In the genomic region with DNA sequence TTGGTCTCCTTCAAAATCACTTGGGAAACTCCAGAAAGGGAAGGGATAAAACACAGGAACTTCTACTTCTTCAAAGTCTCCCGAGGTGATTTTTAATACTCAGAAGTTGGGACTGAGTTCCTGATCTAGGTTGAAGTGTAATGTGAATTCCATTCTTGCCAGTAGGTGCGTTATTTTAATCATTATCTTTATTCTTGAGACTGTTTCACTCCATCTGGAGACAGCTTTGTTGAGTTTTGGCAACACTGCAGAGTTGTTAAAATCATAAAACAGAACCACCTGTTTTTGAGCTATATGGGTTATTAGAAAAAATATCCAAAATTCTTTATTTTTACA, we compare ENCODE assay signal across 12 cellular contexts. TPM values are rescaled to one million over a fixed set of nuclear protein-coding genes. Genes with fewer than 3 reads are reported as not detected.
DNase-seq lines count a peak whose midpoint lies in the region; ATAC-seq, FAIRE-seq and TF ChIP-seq lines count a peak whose summit lies in the region.
"Had no signal": no experiment of that assay in that cellular context is flagged by ENCODE, and none has a peak within 500 bp of the region (broad histone marks: within the 10 kb centered on the region; RNA-seq: fewer than 3 reads in every experiment).

No MANE protein-coding gene starts in this region.

- H4K20me1 ChIP-seq in K562 (replicated peaks; ENCODE audit: control insufficient read depth, insufficient read depth, low read length): no peaks in the 10 kb centered on the region

- WGBS in K562 (ENCODE audit: insufficient coverage, low coverage, missing lambda C conversion rate): 13% methylated on average over 2 of the region's 2 CpGs
- WGBS in mesodermal cell (ENCODE audit: insufficient coverage in 2 of 2), 2 experiments: 100% methylated on average over 1 of the region's 2 CpGs; no CpG with 5 or more reads in 1 of the 2 experiments
- WGBS in pancreas, 2 donors: 15 to 26% methylated on average over 2 of the region's 2 CpGs

- peak overlapping the region; percentile 61 for H3K27ac Mint-ChIP-seq in type B pancreatic cell
- H3K27ac Mint-ChIP-seq: stimulated activated naive CD8-positive, alpha-beta T cell treated with anti-CD3 and anti-CD28 coated beads, Interleukin-15, amount 100 ng/mL, for 72 hours had no signal

- peak overlapping the region; percentile 54 for H2AFZ ChIP-seq in K562 (ENCODE audit: low read depth, low read length)

- H3K36me3 ChIP-seq in K562 (ENCODE audit: control insufficient read depth, insufficient read depth, low read length): no peaks in the 10 kb centered on the region
- H3K36me3 ChIP-seq in mesodermal cell (ENCODE audit: control insufficient read depth, insufficient read depth, low read length): no peaks in the 10 kb centered on the region
- no peaks in the 10 kb centered on the region for H3K36me3 ChIP-seq in pancreas

- no peak overlapping the region for H3K4me3 ChIP-seq in K562
- no peak overlapping the region for H3K4me3 ChIP-seq in mesodermal cell (ENCODE audit: extremely low read depth, insufficient read depth, low read length, poor library complexity, severe bottlenecking)
- no peak overlapping the region for H3K4me3 ChIP-seq in pancreas
- H3K4me3 ChIP-seq: lung had no signal

- BruUV-seq in K562 (replicated peaks; lab: Mats Ljungman, UMichigan): no TSS peak

- H3K4me1 ChIP-seq in K562 (replicated peaks in 1 of 2; ENCODE audit: control insufficient read depth in 2 of 2, insufficient read depth in 2 of 2, low read length in 2 of 2) (peaks cover 7 to 21% of the 10 kb centered on the region in 2 experiments; a peak in 4 of 5 replicates), mesodermal cell (ENCODE audit: control insufficient read depth, insufficient read depth, low read length, poor library complexity, severe bottlenecking) (peaks cover 18% of the 10 kb centered on the region), pancreas (peaks cover 24 to 50% (median 34%) of the 10 kb centered on the region in 3 donors)

- no peak overlapping the region for H3K4me3 Mint-ChIP-seq in type B pancreatic cell

- no peak overlapping the region for H3K9ac ChIP-seq in K562 (ENCODE audit: insufficient read depth in 1 of 2, low read depth in 2 of 2, low read length in 2 of 2)

- no peak for FAIRE-seq in K562 (lab: Jason Lieb, UNC)
- FAIRE-seq in pancreas (lab: Jason Lieb, UNC): no peak
- FAIRE-seq: A204.1 had no signal

- no peak for TF ChIP-seq POLR2A in K562 (conservative IDR thresholded peaks at IDR 0.05)

- H3K9me3 Mint-ChIP-seq in type B pancreatic cell: no peaks in the 10 kb centered on the region
- H3K9me3 Mint-ChIP-seq: stimulated activated naive CD8-positive, alpha-beta T cell treated with anti-CD3 and anti-CD28 coated beads, Interleukin-15, amount 100 ng/mL, for 72 hours had no signal

- H3K79me2 ChIP-seq in K562 (ENCODE audit: control insufficient read depth, insufficient read depth, low read length): no peaks in the 10 kb centered on the region

- no peaks in the 10 kb centered on the region for H3K9me3 ChIP-seq in K562 (replicated peaks; ENCODE audit: control insufficient read depth, insufficient read depth, low read depth, low read length)
- no peaks in the 10 kb centered on the region for H3K9me3 ChIP-seq in mesodermal cell (ENCODE audit: control insufficient read depth, low read length)
- H3K9me3 ChIP-seq in pancreas: no peaks in the 10 kb centered on the region

- H3K4me2 ChIP-seq in K562 (ENCODE audit: insufficient read depth, low read length): peak overlapping the region; percentile 28; the same call in 1 of the 2 replicates

- intact Hi-C loops in K562 (cut with micrococcal nuclease) (no loop called here), pancreas (cut with DNase I) (no loop called here)

- H3K9me1 ChIP-seq in K562 (ENCODE audit: control insufficient read depth, insufficient read depth, low read length): peaks cover 1% of the 10 kb centered on the region

- in situ Hi-C loops in K562 (cut with MboI): no loop called here

- TF ChIP-seq RAD21 in K562 (CRISPR knock-in tag; conservative IDR thresholded peaks at IDR 0.05 in 1 of 2, IDR thresholded peaks at IDR 0.05 in 1 of 2): no peak

- POLR2A ChIA-PET in K562 (lab: Yijun Ruan, JAX): interaction anchor here (0.7 to 1.2 kb wide), 3 partner anchors 12 to 24 kb away, joined by 3 to 6 read pairs (median 3); no protein-coding TSS in a partner anchor

- H3K4me1 Mint-ChIP-seq in type B pancreatic cell (ENCODE audit: unreplicated experiment): peaks cover 41% of the 10 kb centered on the region

- DNase-seq in DMS53 treated with DMSO at 0.1 percent for 48 hours (lab: John Stamatoyannopoulos, UW; ENCODE audit: unreplicated experiment) (peak; percentile 44), DMS53 (lab: John Stamatoyannopoulos, UW) (no peak), K562 (ENCODE audit: extremely low read depth in 1 of 4, low spot score in 3 of 4) (no peak), type B pancreatic cell (ENCODE audit: extremely low spot score, unreplicated experiment) (no peak), NCI-H510A treated with DMSO at 0.1 percent for 48 hours (lab: John Stamatoyannopoulos, UW) (no peak), NCI-H82 (lab: John Stamatoyannopoulos, UW) (no peak), pancreas (no peak)
- DNase-seq: activated T-cell treated with anti-CD3 and anti-CD28 coated beads, Interleukin-2, amount 50 U/mL, for 1 hour; stimulated activated naive CD8-positive, alpha-beta T cell treated with anti-CD3 and anti-CD28 coated beads, Interleukin-15, amount 100 ng/mL, for 72 hours had no signal

- TF ChIP-seq CTCF in K562 (IDR thresholded peaks at IDR 0.05 in 2 of 3, conservative IDR thresholded peaks at IDR 0.05 in 1 of 3; ENCODE audit: insufficient read depth in 2 of 3, low read depth in 1 of 3, low read length in 3 of 3): no peak
- no peak for TF ChIP-seq CTCF in type B pancreatic cell (conservative IDR thresholded peaks at IDR 0.05)
- no peak for TF ChIP-seq CTCF in pancreas (IDR thresholded peaks at IDR 0.05)

- H3K27me3 Mint-ChIP-seq in type B pancreatic cell: no peaks in the 10 kb centered on the region
- H3K27me3 Mint-ChIP-seq: stimulated activated naive CD8-positive, alpha-beta T cell treated with anti-CD3 and anti-CD28 coated beads, Interleukin-15, amount 100 ng/mL, for 72 hours had no signal

- H3K36me3 Mint-ChIP-seq in type B pancreatic cell: peaks cover 6% of the 10 kb centered on the region

- CTCF ChIA-PET in K562 (lab: Yijun Ruan, JAX; ENCODE audit: low intra/inter-chr PET ratio): no interaction called here

- H3K27me3 ChIP-seq in K562 (ENCODE audit: control insufficient read depth in 2 of 2, insufficient read depth in 2 of 2, low read length in 2 of 2) (no peaks in the 10 kb centered on the region), pancreas (no peaks in the 10 kb centered on the region)

- peak overlapping the region; percentile 48; the same call in 1 of the 3 replicates for H3K27ac ChIP-seq in K562 (ENCODE audit: extremely low read depth, low read depth, low read length)
- H3K27ac ChIP-seq in mesodermal cell (ENCODE audit: low read depth, low read length, severe bottlenecking): peak overlapping the region; percentile 39
- H3K27ac ChIP-seq in pancreas: peak overlapping the region in 2 of 4 donors; percentile 36 to 69

- TF ChIP-seq EP300 in K562 (IDR thresholded peaks at IDR 0.05; ENCODE audit: low read length): no peak

- no peak for ATAC-seq in K562
- no peak for ATAC-seq in pancreas
- ATAC-seq: stimulated activated naive CD8-positive, alpha-beta T cell treated with anti-CD3 and anti-CD28 coated beads, Interleukin-15, amount 100 ng/mL, for 72 hours had no signal

TF ChIP-seq in K562, 482 proteins besides CTCF, POLR2A, EP300 and RAD21 (continues in another document):
- TF ChIP-seq NEUROD1 (IDR thresholded peaks at IDR 0.05; ENCODE audit: borderline replicate concordance, low read depth, low read length, partially characterized antibody) (peak; percentile 2), MXD1 (CRISPR knock-in tag; IDR thresholded peaks at IDR 0.05; ENCODE audit: borderline replicate concordance, poor library complexity, severe bottlenecking) (no peak), C11orf30 (IDR thresholded peaks at IDR 0.05; ENCODE audit: low read depth) (peak; percentile 33; the same call in 1 of the 2 replicates), HDAC2 (IDR thresholded peaks at IDR 0.05) (no peak), SMARCA4 (IDR thresholded peaks at IDR 0.05) (no peak), ZNF766 (CRISPR knock-in tag; conservative IDR thresholded peaks at IDR 0.05) (0 out of 2 replicates have a peak, but pooled peaks have one; percentile 15), ZNF134 (CRISPR knock-in tag; conservative IDR thresholded peaks at IDR 0.05) (no peak), CREBBP (IDR thresholded peaks at IDR 0.05; ENCODE audit: low read depth, low read length) (no peak), ZKSCAN8 (CRISPR knock-in tag; IDR thresholded peaks at IDR 0.05) (peak; percentile 47)

RNA-seq across cellular contexts. Expression of gene ATP8B1, which starts 22.0 kb away (rescaled TPM):
- total RNA-seq in K562 (2011; cell fraction: chromatin; rRNA removed; ENCODE audit: low replicate concordance): 0.79 TPM in 1 of 2 replicates, not detected in the other
- total RNA-seq in K562 (2011; cell fraction: nucleolus; rRNA removed): under 0.01 and 0.13 TPM in 2 replicates
- 0.07 TPM in 1 of 2 replicates, not detected in the other for total RNA-seq in K562 (2011; cell fraction: nucleoplasm; rRNA removed)
- total RNA-seq in K562 (2014; rRNA removed) (0.04 TPM in 1 of 2 replicates, not detected in the other), K562 (2014; rRNA removed; fragmentation: Illumina TruSeq; extraction: Trizol) (0.04 and 0.22 TPM in 2 replicates), K562 (2015; rRNA removed; fragmentation: Illumina TruSeq; extraction: Trizol) (0.04 TPM in 1 of 2 replicates, not detected in the other), K562 (2021) (0.20 and 0.22 TPM in 2 replicates), type B pancreatic cell (ENCODE audit: low replicate concordance) (21.7 and 52.9 TPM in 2 replicates), pancreas (10 to 100 TPM; 32.2 to 44.8 (median 38.8) TPM)
- polyA plus RNA-seq in K562 (2011; rRNA removed) (0.01 and 0.07 TPM in 2 replicates), K562 (2014; fragmentation: Illumina TruSeq; extraction: Trizol) (0.03 TPM in 1 of 2 replicates, not detected in the other), K562 (2014; fragmentation: Nextera tagmentation; extraction: Ambion mirVana) (not detected), K562 (2014; rRNA removed) (0.01 TPM in 1 of 2 replicates, not detected in the other), pancreas (10 to 100 TPM in 1 of 2 donors, 1 to 10 TPM in 1; 8.0 to 10.2 TPM)
- 0.01 and 0.55 TPM in 2 replicates for polyA plus RNA-seq in K562 (2011; cell fraction: cytosol; rRNA removed)
- polyA plus RNA-seq in K562 (2011; cell fraction: nucleus; rRNA removed): 0.04 TPM in 1 of 2 replicates, not detected in the other
- polyA plus RNA-seq in K562 (2012): 0.08 TPM in 2 replicates
- 0.14 and 0.24 TPM in 2 replicates for polyA minus RNA-seq in K562 (2011; rRNA and poly(A)+ RNA removed)
- polyA minus RNA-seq in K562 (2011; cell fraction: cytosol; rRNA and poly(A)+ RNA removed): not detected in 2 replicates
- polyA minus RNA-seq in K562 (2011; cell fraction: nucleus; rRNA and poly(A)+ RNA removed): 0.22 TPM in 1 of 2 replicates, not detected in the other
- 3.6 TPM for polyA plus RNA-seq in mesodermal cell (2013, experiment 1 of 2)
- polyA plus RNA-seq in mesodermal cell (2013, experiment 2 of 2): 2.7 TPM

Comparison
In these comparisons a context has a peak if more than half of its experiments do, and no peak if none do; other contexts are left out.
1. RNA of gene ATP8B1, which starts 22.0 kb away (total RNA-seq): 32.2 to 44.8 TPM in pancreas and 21.7 to 52.9 TPM in type B pancreatic cell; under 0.01 to 0.79 TPM in K562; every median in the first group is over 10 times any median in the second.